ENCODE assay signal across 9 cellular contexts in the genomic region with DNA sequence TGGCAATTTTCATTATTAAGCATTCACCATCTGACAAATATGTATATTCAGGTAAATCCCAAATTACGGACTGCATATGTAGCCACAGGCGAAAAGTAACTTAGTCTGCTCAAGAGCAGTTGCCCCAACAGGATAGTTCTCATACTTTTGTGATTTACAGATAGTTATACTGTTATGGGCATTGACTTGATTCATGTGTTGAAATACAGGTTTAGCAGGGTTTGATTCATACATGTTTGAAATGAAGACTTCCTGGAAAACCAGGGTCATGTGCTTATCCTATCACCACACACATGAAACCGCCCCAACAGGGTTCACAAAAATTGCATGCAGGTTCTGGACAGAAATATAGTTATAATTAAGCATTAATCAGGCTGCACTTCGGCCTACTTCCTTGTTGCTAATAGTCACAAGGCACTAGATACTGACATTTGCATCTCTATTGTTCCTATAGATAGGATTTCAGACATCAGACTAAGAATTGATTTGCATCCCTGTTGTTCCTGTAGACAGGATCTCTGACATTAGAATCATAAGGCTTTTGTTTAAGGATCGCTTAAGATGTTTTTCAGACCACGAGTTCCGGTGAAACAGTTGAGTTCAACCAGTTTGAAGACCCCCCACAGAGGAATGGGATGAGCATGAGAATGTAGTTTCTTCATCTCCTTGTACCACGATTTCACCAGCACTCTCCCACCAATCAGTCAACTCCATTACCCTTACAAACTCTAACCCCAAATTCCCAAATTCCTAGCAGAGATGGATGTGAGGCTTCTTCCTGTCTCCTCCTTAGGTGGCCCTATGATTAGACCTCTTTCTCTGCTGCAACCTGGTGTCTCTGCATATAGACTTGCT. TPM values are rescaled to one million over a fixed set of nuclear protein-coding genes. Genes with fewer than 3 reads are reported as not detected.
A peak's percentile ranks its signal among the peaks of the same experiment; 100 is the strongest.
DNase-seq lines count a peak whose midpoint lies in the region; ATAC-seq, FAIRE-seq and TF ChIP-seq lines count a peak whose summit lies in the region.
"Had no signal": no experiment of that assay in that cellular context is flagged by ENCODE, and none has a peak within 500 bp of the region (broad histone marks: within the 10 kb centered on the region; RNA-seq: fewer than 3 reads in every experiment).

No MANE protein-coding gene starts in this region.

- peak overlapping the region; percentile 65 for H3K4me3 Mint-ChIP-seq in astrocyte (ENCODE audit: unreplicated experiment)
- H3K4me3 Mint-ChIP-seq in naive thymus-derived CD4-positive, alpha-beta T cell = peak overlapping the region; percentile 49 to 98 (median 90)

- H2AFZ ChIP-seq in astrocyte (ENCODE audit: low read depth, low read length) = no peak overlapping the region

- H3K27ac ChIP-seq in HUES64 (ENCODE audit: low read depth, low read length) = peak overlapping the region; percentile 99
- H3K27ac ChIP-seq in astrocyte (ENCODE audit: low read depth, low read length) = no peak overlapping the region
- peak overlapping the region; percentile 86 for H3K27ac ChIP-seq in naive thymus-derived CD4-positive, alpha-beta T cell (ENCODE audit: low read depth, low read length)
- no peak overlapping the region for H3K27ac ChIP-seq in colonic mucosa

- intact Hi-C loops in naive thymus-derived CD4-positive, alpha-beta T cell (cut with micrococcal nuclease) = loop anchor here (5.0 to 10.0 kb wide), 6 partner anchors 53 to 1940 kb away; partner anchors contain the start of genes AGAP3 (in 1 of the 2), EZH2 (in 1 of the 2), FASTK (in 1 of the 2) and TMUB1 (in 1 of the 2)
- intact Hi-C loops in colonic mucosa (cut with DNase I) = no loop called here

- H3K27ac Mint-ChIP-seq in astrocyte (ENCODE audit: unreplicated experiment) = peak overlapping the region; percentile 41
- peak overlapping the region; percentile 58 to 98 (median 86) for H3K27ac Mint-ChIP-seq in naive thymus-derived CD4-positive, alpha-beta T cell

- FAIRE-seq in astrocyte (lab: Jason Lieb, UNC) = no peak

- POLR2A ChIA-PET in naive thymus-derived CD4-positive, alpha-beta T cell (lab: Charles Lee) = interaction anchor here (4.5 kb wide), 1 partner anchor 20 kb away, joined by 65 read pairs; the partner anchor contains the start of gene ZNF425

- 30% methylated on average over 7 of the region's 8 CpGs for WGBS in HUES64

- H3K36me3 ChIP-seq in HUES64 (ENCODE audit: insufficient read depth, low read length) (peaks cover 7% of the 10 kb centered on the region; the same call in 1 of the 2 replicates), astrocyte (ENCODE audit: insufficient read depth, low read length) (no peaks in the 10 kb centered on the region), colonic mucosa (no peaks in the 10 kb centered on the region)
- peaks cover 0 to 3% (median 0%) of the 10 kb centered on the region in 3 experiments for H3K36me3 ChIP-seq in naive thymus-derived CD4-positive, alpha-beta T cell (ENCODE audit: control insufficient read depth in 2 of 3, insufficient read depth in 3 of 3, low read length in 3 of 3)

- H3K9ac ChIP-seq in HUES64 (ENCODE audit: low read depth, low read length) = peak overlapping the region; percentile 96
- no peak overlapping the region for H3K9ac ChIP-seq in astrocyte (ENCODE audit: low read length)
- H3K9ac ChIP-seq in colonic mucosa (ENCODE audit: low read depth in 2 of 2, low read length in 2 of 2) = peak overlapping the region in 1 of 2 donors; percentile 12

- peaks cover 27% of the 10 kb centered on the region for H3K79me2 ChIP-seq in astrocyte (ENCODE audit: insufficient read depth, low read length)

- H4K20me1 ChIP-seq in astrocyte (ENCODE audit: insufficient read depth, low read length) = peaks cover 11% of the 10 kb centered on the region

- no peaks in the 10 kb centered on the region for H3K27me3 Mint-ChIP-seq in astrocyte (ENCODE audit: low read depth, unreplicated experiment)
- H3K27me3 Mint-ChIP-seq in naive thymus-derived CD4-positive, alpha-beta T cell = no peaks in the 10 kb centered on the region

- no peaks in the 10 kb centered on the region for H3K36me3 Mint-ChIP-seq in astrocyte (ENCODE audit: low read depth, unreplicated experiment)
- H3K36me3 Mint-ChIP-seq in naive thymus-derived CD4-positive, alpha-beta T cell = peaks cover 0 to 6% (median 0%) of the 10 kb centered on the region in 5 donors

- DNase-seq in DMS153 treated with DMSO at 0.1 percent for 48 hours (lab: John Stamatoyannopoulos, UW; ENCODE audit: unreplicated experiment) (peak; percentile 8), astrocyte (ENCODE audit: low read depth) (no peak), NCI-H146 (lab: John Stamatoyannopoulos, UW) (no peak), colonic mucosa (no peak), pons (ENCODE audit: low spot score) (no peak), HuH-7 (ENCODE audit: low spot score) (no peak)
- no peak for DNase-seq in naive thymus-derived CD4-positive, alpha-beta T cell
- DNase-seq: stimulated activated CD4-positive, alpha-beta T cell treated with anti-CD3 and anti-CD28 coated beads, Interleukin-4, amount 100 ng/mL, for 1 hour had no signal

- no peaks in the 10 kb centered on the region for H3K9me3 Mint-ChIP-seq in astrocyte (ENCODE audit: unreplicated experiment)
- H3K9me3 Mint-ChIP-seq in naive thymus-derived CD4-positive, alpha-beta T cell = peaks cover 0 to 2% (median 0%) of the 10 kb centered on the region in 11 donors

- H3K27me3 ChIP-seq in HUES64 (ENCODE audit: insufficient read depth, low read length) (no peaks in the 10 kb centered on the region), astrocyte (ENCODE audit: insufficient read depth, low read length) (no peaks in the 10 kb centered on the region), colonic mucosa (no peaks in the 10 kb centered on the region)
- H3K27me3 ChIP-seq in naive thymus-derived CD4-positive, alpha-beta T cell (ENCODE audit: control insufficient read depth in 2 of 2, insufficient read depth in 2 of 2, low read length in 2 of 2) = no peaks in the 10 kb centered on the region

- no peak for TF ChIP-seq CTCF in astrocyte (IDR thresholded peaks at IDR 0.05; ENCODE audit: insufficient read depth, low read depth, low read length)
- no peak for TF ChIP-seq CTCF in colonic mucosa (IDR thresholded peaks at IDR 0.05)

- peaks cover 19% of the 10 kb centered on the region for H3K4me1 Mint-ChIP-seq in astrocyte (ENCODE audit: low read depth, unreplicated experiment)
- peaks cover 18 to 45% (median 36%) of the 10 kb centered on the region in 7 donors for H3K4me1 Mint-ChIP-seq in naive thymus-derived CD4-positive, alpha-beta T cell

- H3K9me3 ChIP-seq in HUES64 (ENCODE audit: insufficient read depth, low read depth, low read length) (no peaks in the 10 kb centered on the region), astrocyte (ENCODE audit: insufficient read depth, low read depth, low read length) (no peaks in the 10 kb centered on the region), colonic mucosa (no peaks in the 10 kb centered on the region)
- no peaks in the 10 kb centered on the region for H3K9me3 ChIP-seq in naive thymus-derived CD4-positive, alpha-beta T cell (ENCODE audit: control insufficient read depth in 2 of 3, low read length in 3 of 3)

- ATAC-seq in naive thymus-derived CD4-positive, alpha-beta T cell = no peak

- no peak overlapping the region for H3K4me2 ChIP-seq in astrocyte (ENCODE audit: low read length)

- H3K4me1 ChIP-seq in HUES64 (ENCODE audit: insufficient read depth, low read length) = peaks cover 38% of the 10 kb centered on the region
- H3K4me1 ChIP-seq in astrocyte (ENCODE audit: insufficient read depth, low read length) = peaks cover 3% of the 10 kb centered on the region
- peaks cover 8 to 23% of the 10 kb centered on the region in 2 donors for H3K4me1 ChIP-seq in naive thymus-derived CD4-positive, alpha-beta T cell (ENCODE audit: control insufficient read depth in 2 of 2, insufficient read depth in 2 of 2, low read length in 2 of 2)
- no peaks in the 10 kb centered on the region for H3K4me1 ChIP-seq in colonic mucosa

- H3K4me3 ChIP-seq in HUES64 (ENCODE audit: low read length) (peak overlapping the region; percentile 95), astrocyte (ENCODE audit: insufficient read depth, low read depth, low read length) (no peak overlapping the region), colonic mucosa (no peak overlapping the region)
- no peak overlapping the region for H3K4me3 ChIP-seq in naive thymus-derived CD4-positive, alpha-beta T cell (ENCODE audit: low read length)

- CTCF ChIA-PET in naive thymus-derived CD4-positive, alpha-beta T cell (lab: Charles Lee) = no interaction called here

RNA-seq across cellular contexts. Expression of gene ZNF398, which starts 2.0 kb away (rescaled TPM):
- 27.5 TPM for polyA plus RNA-seq in HUES64 (2013, experiment 1 of 2)
- polyA plus RNA-seq in HUES64 (2013, experiment 2 of 2) = 26.6 TPM
- 14.6 and 16.6 TPM in 2 replicates for total RNA-seq in astrocyte
- total RNA-seq in naive thymus-derived CD4-positive, alpha-beta T cell = 10 to 100 TPM; 14.6 to 27.9 (median 16.9) TPM
- polyA plus RNA-seq in naive thymus-derived CD4-positive, alpha-beta T cell = 10 to 100 TPM in 1 of 2 donors, 1 to 10 TPM in 1; 9.7 to 19.3 TPM
- 10 to 100 TPM; 10.2 to 12.3 TPM for total RNA-seq in colonic mucosa

RNA-seq across cellular contexts. Expression of gene ZNF425, which starts 19.1 kb away (rescaled TPM):
- polyA plus RNA-seq in HUES64 (2013, experiment 1 of 2) = 3.5 TPM
- 4.8 TPM for polyA plus RNA-seq in HUES64 (2013, experiment 2 of 2)
- total RNA-seq in astrocyte = 5.9 and 7.1 TPM in 2 replicates
- 1 to 10 TPM in 3 of 5 experiments, under 1 TPM in 2; 0.61 to 4.9 (median 1.0) TPM for total RNA-seq in naive thymus-derived CD4-positive, alpha-beta T cell
- polyA plus RNA-seq in naive thymus-derived CD4-positive, alpha-beta T cell = 1 to 10 TPM in 1 of 2 donors, under 1 TPM in 1; 0.26 to 2.2 TPM
- 1 to 10 TPM in 1 of 2 donors, under 1 TPM in 1; 0.96 to 1.0 TPM for total RNA-seq in colonic mucosa

RNA-seq across cellular contexts. Expression of gene ZNF282, which starts 50.1 kb away (rescaled TPM):
- 19.4 TPM for polyA plus RNA-seq in HUES64 (2013, experiment 1 of 2)
- 19.5 TPM for polyA plus RNA-seq in HUES64 (2013, experiment 2 of 2)
- 26.9 and 28.1 TPM in 2 replicates for total RNA-seq in astrocyte
- total RNA-seq in naive thymus-derived CD4-positive, alpha-beta T cell = 10 to 100 TPM; 12.1 to 36.7 (median 15.1) TPM
- 1 to 10 TPM in 1 of 2 donors, under 1 TPM in 1; 0.83 to 1.1 TPM for polyA plus RNA-seq in naive thymus-derived CD4-positive, alpha-beta T cell
- 10 to 100 TPM; 24.1 to 31.5 TPM for total RNA-seq in colonic mucosa

RNA-seq across cellular contexts. Expression of gene ZNF786, which starts 54.7 kb away (rescaled TPM):
- polyA plus RNA-seq in HUES64 (2013, experiment 1 of 2) = 7.0 TPM
- 7.8 TPM for polyA plus RNA-seq in HUES64 (2013, experiment 2 of 2)
- total RNA-seq in astrocyte (7.8 and 9.9 TPM in 2 replicates), colonic mucosa (1 to 10 TPM; 4.8 to 5.4 TPM)
- total RNA-seq in naive thymus-derived CD4-positive, alpha-beta T cell = 10 to 100 TPM in 3 of 5 experiments, 1 to 10 TPM in 2; 5.4 to 22.0 (median 10.0) TPM
- 10 to 100 TPM in 1 of 2 donors, 1 to 10 TPM in 1; 5.4 to 27.6 TPM for polyA plus RNA-seq in naive thymus-derived CD4-positive, alpha-beta T cell

Comparison
In these comparisons a context has a peak if more than half of its experiments do, and no peak if none do; other contexts are left out.
1. H3K27ac ChIP-seq: peak in HUES64 (single experiment) and naive thymus-derived CD4-positive, alpha-beta T cell (single experiment); none in astrocyte (single experiment) and colonic mucosa (single experiment).